In the genomic region with DNA sequence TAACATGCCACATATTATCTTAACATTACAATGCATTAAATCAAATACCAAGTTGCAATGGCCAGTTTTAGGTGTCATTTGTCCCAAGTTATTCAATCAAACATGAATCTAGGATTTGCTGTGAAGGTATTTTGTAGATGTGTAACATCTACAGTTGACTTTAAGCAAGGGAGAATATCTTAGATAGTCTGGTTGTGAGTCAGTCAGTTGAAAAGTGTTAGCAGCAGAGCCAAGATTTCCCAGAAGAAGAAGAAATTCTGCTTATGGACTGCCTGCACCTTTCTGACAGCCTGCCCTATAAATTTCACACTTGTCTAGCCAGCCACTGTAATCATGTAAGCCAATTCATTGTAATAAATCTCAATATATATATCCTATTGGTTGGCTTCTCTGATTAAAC, we compare ENCODE assay signal across 26 cellular contexts. TPM values are rescaled to one million over a fixed set of nuclear protein-coding genes. Genes with fewer than 3 reads are reported as not detected.
DNase-seq lines count a peak whose midpoint lies in the region; TF ChIP-seq lines count a peak whose summit lies in the region.
"Had no signal": no experiment of that assay in that cellular context is flagged by ENCODE, and none has a peak within 500 bp of the region (broad histone marks: within the 10 kb centered on the region; RNA-seq: fewer than 3 reads in every experiment).

No MANE protein-coding gene starts in this region.

- POLR2A ChIA-PET in SK-N-SH (lab: Yijun Ruan, JAX), result no interaction called here
- POLR2A ChIA-PET in A673 (lab: Charles Lee; ENCODE audit: low non-redundant PET), result no interaction called here
- POLR2A ChIA-PET in activated CD4-positive, alpha-beta memory T cell treated with anti-CD3 and anti-CD28 coated beads, Interleukin-2, amount 10 ng/mL, durations not matched to agents 7 days and 5 days (lab: Charles Lee), result no interaction called here

- H3K4me2 ChIP-seq in SK-N-SH, result no peak overlapping the region

- CTCF ChIA-PET in SK-N-SH (lab: Yijun Ruan, JAX), result no interaction called here
- CTCF ChIA-PET in A673 (lab: Charles Lee), result no interaction called here
- CTCF ChIA-PET in activated CD4-positive, alpha-beta memory T cell treated with anti-CD3 and anti-CD28 coated beads, Interleukin-2, amount 10 ng/mL, durations not matched to agents 7 days and 5 days (lab: Charles Lee), result no interaction called here

- H3K4me3 ChIP-seq in SK-N-SH (ENCODE audit: low read depth in 2 of 2, low read length in 1 of 2) (no peak overlapping the region), epithelial cell of proximal tubule (ENCODE audit: low read depth, low read length) (no peak overlapping the region), skeletal muscle cell (ENCODE audit: low read depth, low read length) (no peak overlapping the region), A673 (ENCODE audit: low read depth, low read length, poor library complexity, severe bottlenecking) (no peak overlapping the region)
- H3K4me3 ChIP-seq: colonic mucosa, left ventricle myocardium inferior, ovary, skin epidermis, thoracic aorta had no signal

- H3K27me3 Mint-ChIP-seq in activated CD4-positive, alpha-beta memory T cell treated with anti-CD3 and anti-CD28 coated beads, Interleukin-2, amount 10 ng/mL, durations not matched to agents 7 days and 5 days, result peaks cover 24% of the 10 kb centered on the region
- H3K27me3 Mint-ChIP-seq in nephron progenitor cell (ENCODE audit: low read depth, poor library complexity), result peaks cover 13% of the 10 kb centered on the region

- H3K36me3 Mint-ChIP-seq in activated CD4-positive, alpha-beta memory T cell treated with anti-CD3 and anti-CD28 coated beads, Interleukin-2, amount 10 ng/mL, durations not matched to agents 7 days and 5 days (ENCODE audit: low read depth), result no peaks in the 10 kb centered on the region
- H3K36me3 Mint-ChIP-seq in nephron progenitor cell (ENCODE audit: low read depth), result no peaks in the 10 kb centered on the region
- H3K36me3 Mint-ChIP-seq: activated CD4-positive, alpha-beta memory T cell treated with anti-CD3 and anti-CD28 coated beads for 36 hours had no signal

- H3K9me3 ChIP-seq in SK-N-SH, result no peaks in the 10 kb centered on the region
- H3K9me3 ChIP-seq in A673 (ENCODE audit: low read depth, low read length, poor library complexity, severe bottlenecking), result no peaks in the 10 kb centered on the region
- H3K9me3 ChIP-seq: colonic mucosa, left ventricle myocardium inferior, ovary, thoracic aorta had no signal

- no peaks in the 10 kb centered on the region for H3K79me2 ChIP-seq in SK-N-SH (ENCODE audit: insufficient read depth)

- intact Hi-C loops in A673 (cut with micrococcal nuclease; ENCODE audit: unreplicated experiment), result no loop called here

- no peak overlapping the region for H3K9ac ChIP-seq in SK-N-SH

- BruUV-seq in A673 (replicated peaks; lab: Mats Ljungman, UMichigan), result no TSS peak

- TF ChIP-seq RAD21 in SK-N-SH (IDR thresholded peaks at IDR 0.05; ENCODE audit: low read length), result no peak

- no peaks in the 10 kb centered on the region for H3K27me3 ChIP-seq in SK-N-SH (ENCODE audit: insufficient read depth)
- H3K27me3 ChIP-seq in A673 (replicated peaks; ENCODE audit: insufficient read depth, low read depth, low read length, poor library complexity), result no peaks in the 10 kb centered on the region
- H3K27me3 ChIP-seq: colonic mucosa, ovary had no signal

- H2AFZ ChIP-seq in SK-N-SH (ENCODE audit: low read depth), result no peak overlapping the region

- no peaks in the 10 kb centered on the region for H3F3A ChIP-seq in SK-N-SH (replicated peaks; ENCODE audit: insufficient read depth)

- no peak overlapping the region for H3K4me3 Mint-ChIP-seq in activated CD4-positive, alpha-beta memory T cell treated with anti-CD3 and anti-CD28 coated beads, Interleukin-2, amount 10 ng/mL, durations not matched to agents 7 days and 5 days
- H3K4me3 Mint-ChIP-seq in nephron progenitor cell, result no peak overlapping the region
- H3K4me3 Mint-ChIP-seq: activated CD4-positive, alpha-beta memory T cell treated with anti-CD3 and anti-CD28 coated beads for 36 hours; activated T-helper 1 cell treated with anti-CD3 and anti-CD28 coated beads, Interleukin-12 subunit alpha, Interleukin-12 subunit beta, Interleukin-2, Interleukin-4 antibody, amounts not matched to agents 30 ng/mL and 10 ng/mL and 1 ng/mL, durations not matched to agents 14 hours and 24 hours and 36 hours had no signal

- peaks cover 1% of the 10 kb centered on the region for H3K9me3 Mint-ChIP-seq in activated CD4-positive, alpha-beta memory T cell treated with anti-CD3 and anti-CD28 coated beads, Interleukin-2, amount 10 ng/mL, durations not matched to agents 7 days and 5 days
- H3K9me3 Mint-ChIP-seq in nephron progenitor cell, result no peaks in the 10 kb centered on the region
- H3K9me3 Mint-ChIP-seq: activated CD4-positive, alpha-beta memory T cell treated with anti-CD3 and anti-CD28 coated beads for 36 hours had no signal

- DNase-seq in EL (peak; percentile 47), SK-N-SH (no peak), epithelial cell of proximal tubule (ENCODE audit: low read depth) (peak; percentile 30), skeletal muscle cell (ENCODE audit: low read depth) (peak; percentile 28), A673 (ENCODE audit: low spot score) (no peak), nephron progenitor cell (no peak)
- no peak for DNase-seq in activated CD4-positive, alpha-beta memory T cell treated with anti-CD3 and anti-CD28 coated beads, Interleukin-2, amount 10 ng/mL, durations not matched to agents 7 days and 5 days
- DNase-seq: activated CD4-positive, alpha-beta memory T cell treated with anti-CD3 and anti-CD28 coated beads for 36 hours; activated CD4-positive, CD25-positive, alpha-beta regulatory T cell treated with anti-CD3 and anti-CD28 coated beads, Interleukin-2, amount 50 U/mL, for 72 hours; activated CD8-positive, alpha-beta memory T cell treated with anti-CD3 and anti-CD28 coated beads, Interleukin-2, amount 50 U/mL, for 4 hours; activated naive CD4-positive, alpha-beta T cell treated with Interleukin-2 at 50 U/mL for 16 hours; C1 segment of cervical spinal cord; colonic mucosa; effector CD4-positive, alpha-beta T cell; glutamatergic neuron; KBM-7; left ventricle myocardium inferior; mesenchymal stem cell; NCI-H1930; NCI-H526 treated with DMSO at 0.1 percent for 48 hours; ovary; Right ventricle myocardium superior; stimulated activated naive CD8-positive, alpha-beta T cell treated with anti-CD3 and anti-CD28 coated beads, Interleukin-15, Interleukin-2, amounts not matched to agents 100 U/mL and 50 U/mL, for 24 hours had no signal

- no peaks in the 10 kb centered on the region for H3K9me2 ChIP-seq in SK-N-SH

- H3K27ac ChIP-seq in SK-N-SH (ENCODE audit: low read depth in 2 of 2, low read length in 1 of 2) (no peak overlapping the region), A673 (ENCODE audit: low read depth, low read length, poor library complexity, severe bottlenecking) (no peak overlapping the region)
- H3K27ac ChIP-seq: colonic mucosa, left ventricle myocardium inferior, ovary, skin epidermis, thoracic aorta had no signal

- H3K27ac Mint-ChIP-seq in activated CD4-positive, alpha-beta memory T cell treated with anti-CD3 and anti-CD28 coated beads, Interleukin-2, amount 10 ng/mL, durations not matched to agents 7 days and 5 days, result no peak overlapping the region
- H3K27ac Mint-ChIP-seq in nephron progenitor cell, result no peak overlapping the region
- H3K27ac Mint-ChIP-seq: activated CD4-positive, alpha-beta memory T cell treated with anti-CD3 and anti-CD28 coated beads for 36 hours; activated T-helper 1 cell treated with anti-CD3 and anti-CD28 coated beads, Interleukin-12 subunit alpha, Interleukin-12 subunit beta, Interleukin-2, Interleukin-4 antibody, amounts not matched to agents 30 ng/mL and 10 ng/mL and 1 ng/mL, durations not matched to agents 14 hours and 24 hours and 36 hours had no signal

- no peaks in the 10 kb centered on the region for H4K20me1 ChIP-seq in SK-N-SH (ENCODE audit: insufficient read depth)

- no peaks in the 10 kb centered on the region for H3K4me1 Mint-ChIP-seq in activated CD4-positive, alpha-beta memory T cell treated with anti-CD3 and anti-CD28 coated beads, Interleukin-2, amount 10 ng/mL, durations not matched to agents 7 days and 5 days
- H3K4me1 Mint-ChIP-seq in nephron progenitor cell, result no peaks in the 10 kb centered on the region

- TF ChIP-seq CTCF in SK-N-SH (IDR thresholded peaks at IDR 0.05) (no peak), epithelial cell of proximal tubule (conservative IDR thresholded peaks at IDR 0.05; ENCODE audit: low read depth, low read length) (no peak), A673 (conservative IDR thresholded peaks at IDR 0.05; ENCODE audit: low read depth, low read length) (no peak), nephron progenitor cell (IDR thresholded peaks at IDR 0.05) (no peak)

- no peak for TF ChIP-seq EP300 in SK-N-SH (IDR thresholded peaks at IDR 0.05; ENCODE audit: borderline replicate concordance in 1 of 2, low read depth in 1 of 2, low read length in 1 of 2)

- no peaks in the 10 kb centered on the region for H3K36me3 ChIP-seq in SK-N-SH (replicated peaks in 1 of 2; ENCODE audit: control insufficient read depth in 1 of 2, insufficient read depth in 2 of 2, low read length in 1 of 2)
- no peaks in the 10 kb centered on the region for H3K36me3 ChIP-seq in A673 (ENCODE audit: insufficient read depth, low read length, poor library complexity, severe bottlenecking)
- H3K36me3 ChIP-seq: colonic mucosa, left ventricle myocardium inferior, ovary, thoracic aorta had no signal

- H3K4me1 ChIP-seq in SK-N-SH (ENCODE audit: control insufficient read depth in 1 of 2, insufficient read depth in 2 of 2, low read depth in 1 of 2, low read length in 1 of 2) (no peaks in the 10 kb centered on the region), A673 (ENCODE audit: insufficient read depth, low read length, poor library complexity, severe bottlenecking) (peaks cover 10% of the 10 kb centered on the region)
- H3K4me1 ChIP-seq: colonic mucosa, left ventricle myocardium inferior had no signal

TF ChIP-seq in SK-N-SH, 30 proteins besides CTCF, POLR2A, EP300 and RAD21:
- TF ChIP-seq NFIC (IDR thresholded peaks at IDR 0.05; ENCODE audit: borderline replicate concordance), result no peak
- TF ChIP-seq, protein P1, sequence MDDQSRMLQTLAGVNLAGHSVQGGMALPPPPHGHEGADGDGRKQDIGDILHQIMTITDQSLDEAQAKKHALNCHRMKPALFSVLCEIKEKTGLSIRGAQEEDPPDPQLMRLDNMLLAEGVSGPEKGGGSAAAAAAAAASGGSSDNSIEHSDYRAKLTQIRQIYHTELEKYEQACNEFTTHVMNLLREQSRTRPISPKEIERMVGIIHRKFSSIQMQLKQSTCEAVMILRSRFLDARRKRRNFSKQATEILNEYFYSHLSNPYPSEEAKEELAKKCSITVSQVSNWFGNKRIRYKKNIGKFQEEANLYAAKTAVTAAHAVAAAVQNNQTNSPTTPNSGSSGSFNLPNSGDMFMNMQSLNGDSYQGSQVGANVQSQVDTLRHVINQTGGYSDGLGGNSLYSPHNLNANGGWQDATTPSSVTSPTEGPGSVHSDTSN (IDR thresholded peaks at IDR 0.05), result peak; percentile 8; the same call in 1 of the 2 replicates

RNA-seq across cellular contexts. Expression of a gene that starts 41.3 kb away (rescaled TPM):
- 7.7 and 9.1 TPM in 2 replicates for polyA plus RNA-seq in SK-N-SH (2012; rRNA removed)
- polyA plus RNA-seq in SK-N-SH (2012; cell fraction: cytosol; rRNA removed), result 9.6 and 10.1 TPM in 2 replicates
- polyA plus RNA-seq in SK-N-SH (2012; cell fraction: nucleus; rRNA removed), result 8.2 and 16.3 TPM in 2 replicates
- total RNA-seq in epithelial cell of proximal tubule, result 22.6 and 30.2 TPM in 2 replicates
- total RNA-seq in A673 (2021), result 86.2 and 90.4 TPM in 2 replicates
- total RNA-seq in activated CD4-positive, alpha-beta memory T cell treated with anti-CD3 and anti-CD28 coated beads, Interleukin-2, amount 10 ng/mL, durations not matched to agents 7 days and 5 days, result 10 to 100 TPM; 45.5 to 48.9 TPM

Comparison
In these comparisons a context has a peak if more than half of its experiments do, and no peak if none do; other contexts are left out.
1. DNase-seq: peak in EL (single experiment), epithelial cell of proximal tubule (single experiment) and skeletal muscle cell (single experiment); none in SK-N-SH (single experiment), A673 (single experiment), activated CD4-positive, alpha-beta memory T cell treated with anti-CD3 and anti-CD28 coated beads, Interleukin-2, amount 10 ng/mL, durations not matched to agents 7 days and 5 days (single experiment) and nephron progenitor cell (single experiment).